8 cellular contexts compared by ENCODE assay signal in the genomic region with DNA sequence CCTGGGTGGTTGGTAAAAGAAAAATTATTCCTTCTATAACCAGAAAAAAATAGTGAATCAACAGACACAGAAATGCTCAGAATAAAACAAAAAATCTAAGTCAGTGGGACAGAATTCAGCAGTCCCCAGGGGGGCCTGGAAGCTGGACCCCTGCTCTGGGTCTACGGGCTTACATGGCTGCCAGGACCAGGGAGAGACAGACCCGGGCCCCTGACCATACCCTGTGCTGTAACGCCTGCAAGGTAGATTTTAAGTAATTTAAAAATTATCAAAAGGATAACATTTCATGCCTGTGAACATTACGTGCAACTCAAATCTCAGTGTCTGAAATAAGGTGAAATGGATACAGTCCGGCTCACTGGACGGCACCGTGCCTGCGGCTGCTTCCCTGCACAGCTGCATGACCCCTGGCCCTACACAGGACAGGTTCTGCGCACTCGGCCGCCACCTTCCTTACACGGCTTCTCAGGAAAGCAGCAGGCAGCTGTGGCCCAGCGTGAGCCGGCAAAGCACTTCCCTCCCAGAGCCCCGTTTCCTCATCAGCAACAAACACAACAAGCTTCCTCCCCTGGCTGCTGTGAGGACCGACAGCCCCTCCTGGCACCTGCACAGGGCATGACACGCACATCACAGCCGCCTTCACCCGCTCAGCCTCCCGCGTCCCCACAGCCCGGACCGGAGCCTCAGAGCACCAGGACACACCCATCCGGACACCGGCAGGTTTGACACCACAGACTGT. TPM values are rescaled to one million over a fixed set of nuclear protein-coding genes. Genes with fewer than 3 reads are reported as not detected.
DNase-seq lines count a peak whose midpoint lies in the region; ATAC-seq and TF ChIP-seq lines count a peak whose summit lies in the region.

No MANE protein-coding gene starts in this region.

- no peaks in the 10 kb centered on the region for H3K9me3 ChIP-seq in heart right ventricle

- WGBS in heart right ventricle, 2 donors: 62 to 68% methylated on average over 25 of the region's 25 CpGs

- ATAC-seq in heart right ventricle: peak in 7 of 8 donors; percentile 13 to 50 (median 39)

- intact Hi-C loops in heart right ventricle (cut with DNase I): no loop called here

- peak; percentile 7 for DNase-seq in NCI-H2171 treated with DMSO at 0.1 percent for 48 hours (lab: John Stamatoyannopoulos, UW)
- no peak for DNase-seq in NCI-H2171 (lab: John Stamatoyannopoulos, UW)
- DNase-seq in NOMO-1 (lab: John Stamatoyannopoulos, UW; ENCODE audit: unreplicated experiment in 2 of 2): peak; percentile 87 to 88
- DNase-seq in activated T-cell treated with anti-CD3 and anti-CD28 coated beads, Interleukin-2, amount 50 U/mL, for 48 hours: peak; percentile 78 to 79
- no peak for DNase-seq in heart right ventricle
- peak; percentile 47 for DNase-seq in stimulated activated CD4-positive, alpha-beta T cell treated with anti-CD3 and anti-CD28 coated beads, Interleukin-2, amount 100 ng/mL, for 4 hours (ENCODE audit: low read depth)
- DNase-seq in OCI-M1 (lab: John Stamatoyannopoulos, UW): no peak
- no peak for DNase-seq in NCI-H1105 treated with DMSO at 0.1 percent for 48 hours (lab: John Stamatoyannopoulos, UW)

- no peaks in the 10 kb centered on the region for H3K27me3 ChIP-seq in heart right ventricle

- peak overlapping the region in 1 of 10 donors; percentile 24 for H3K4me3 ChIP-seq in heart right ventricle

- peaks cover 0 to 59% (median 20%) of the 10 kb centered on the region in 9 donors for H3K4me1 ChIP-seq in heart right ventricle

- H3K27ac ChIP-seq in heart right ventricle: peak overlapping the region in 1 of 10 donors; percentile 70

- TF ChIP-seq CTCF in heart right ventricle (IDR thresholded peaks at IDR 0.05): peak in 3 of 9 donors; percentile 3 to 48 (median 16)

- H3K36me3 ChIP-seq in heart right ventricle: peaks cover 0 to 31% (median 0%) of the 10 kb centered on the region in 9 donors

RNA-seq across cellular contexts. Expression of gene RASA3, which starts 22.2 kb away (rescaled TPM):
- 10 to 100 TPM in 7 of 10 donors, 1 to 10 TPM in 3; 7.3 to 16.9 (median 10.6) TPM for total RNA-seq in heart right ventricle
- 1 to 10 TPM; 6.8 to 7.3 TPM for polyA plus RNA-seq in heart right ventricle

Comparison
In these comparisons a context has a peak if more than half of its experiments do, and no peak if none do; other contexts are left out.
1. DNase-seq: peak in NCI-H2171 treated with DMSO at 0.1 percent for 48 hours (single experiment), NOMO-1 (2 of 2), activated T-cell treated with anti-CD3 and anti-CD28 coated beads, Interleukin-2, amount 50 U/mL, for 48 hours (2 of 2) and stimulated activated CD4-positive, alpha-beta T cell treated with anti-CD3 and anti-CD28 coated beads, Interleukin-2, amount 100 ng/mL, for 4 hours (single experiment); none in NCI-H2171 (single experiment), heart right ventricle (0 of 2), OCI-M1 (single experiment) and NCI-H1105 treated with DMSO at 0.1 percent for 48 hours (single experiment).